ENCODE assay signal across 9 cellular contexts in the genomic region with DNA sequence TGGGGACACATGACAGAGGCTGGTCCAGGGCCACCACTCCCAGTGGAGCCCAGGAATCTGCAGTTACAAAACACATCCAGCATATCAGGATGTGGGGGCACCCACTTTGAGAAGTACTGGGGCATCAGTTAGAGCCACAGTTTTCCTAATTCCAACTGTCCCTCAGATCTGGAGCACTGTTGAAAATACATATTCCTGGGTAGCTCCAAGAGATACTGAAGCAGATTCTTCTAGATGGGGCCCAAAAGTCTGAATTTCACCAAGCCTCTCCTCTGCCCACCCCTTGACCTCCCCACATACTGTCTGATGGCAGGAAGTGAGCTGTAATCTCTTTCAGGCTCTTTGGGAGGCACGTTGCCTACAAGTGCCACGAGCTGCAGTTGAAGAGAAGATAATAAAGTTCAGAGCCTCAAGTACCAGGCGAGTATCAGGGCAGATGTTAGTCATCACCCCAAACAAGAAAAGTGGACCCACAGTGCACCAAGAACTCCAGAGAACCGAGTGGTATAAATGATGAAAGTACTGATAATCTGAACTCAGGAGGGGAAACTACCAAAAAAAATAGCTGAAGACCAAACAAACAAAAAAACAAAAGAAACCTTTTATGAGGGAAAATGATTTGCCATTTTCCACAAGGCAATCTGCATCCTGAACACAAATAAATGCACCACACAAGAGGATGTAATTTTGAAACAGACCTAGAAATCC.
DNase-seq lines count a peak whose midpoint lies in the region; ATAC-seq lines count a peak whose summit lies in the region.
"Had no signal": no experiment of that assay in that cellular context is flagged by ENCODE, and none has a peak within 500 bp of the region (broad histone marks: within the 10 kb centered on the region; RNA-seq: fewer than 3 reads in every experiment).

No MANE protein-coding gene starts in this region.

- peak overlapping the region in 7 of 10 donors; percentile 3 to 58 (median 11) for H3K27ac Mint-ChIP-seq in naive thymus-derived CD8-positive, alpha-beta T cell

- POLR2A ChIA-PET in naive thymus-derived CD8-positive, alpha-beta T cell (lab: Charles Lee), result interaction anchor here (0.7 to 1.3 kb wide), 2 partner anchors 12 to 53 kb away, joined by 3 read pairs; no protein-coding TSS in a partner anchor

- in situ Hi-C loops in G401 (cut with HindIII; ENCODE audit: low sequenced_read_pairs), result no loop called here

- H3K36me3 Mint-ChIP-seq in naive thymus-derived CD8-positive, alpha-beta T cell, result no peaks in the 10 kb centered on the region

- H3K9me3 Mint-ChIP-seq in naive thymus-derived CD8-positive, alpha-beta T cell, result no peaks in the 10 kb centered on the region

- DNase-seq in NCI-H1417 (lab: John Stamatoyannopoulos, UW) (peak in 2 of 3 experiments; percentile 76 to 85), NCI-H1417 treated with DMSO at 0.1 percent for 48 hours (lab: John Stamatoyannopoulos, UW) (no peak), OCI-M1 (lab: John Stamatoyannopoulos, UW) (peak; percentile 62), G401 (ENCODE audit: low spot score) (no peak), AML-193 (lab: John Stamatoyannopoulos, UW) (no peak), NCI-H526 treated with DMSO at 0.1 percent for 48 hours (lab: John Stamatoyannopoulos, UW) (no peak)
- DNase-seq in naive thymus-derived CD8-positive, alpha-beta T cell, result no peak

- ATAC-seq in HG02798 (IDR thresholded peaks at IDR 0.05; ENCODE audit: poor library complexity, unreplicated experiment), result peak; percentile 37
- ATAC-seq in naive thymus-derived CD8-positive, alpha-beta T cell, result peak in 1 of 2 donors; percentile 25
- ATAC-seq: A549 had no signal

- H3K4me1 Mint-ChIP-seq in naive thymus-derived CD8-positive, alpha-beta T cell, result peaks cover 6 to 21% (median 17%) of the 10 kb centered on the region in 4 donors

- peak overlapping the region in 8 of 10 donors; percentile 16 to 60 (median 33) for H3K4me3 Mint-ChIP-seq in naive thymus-derived CD8-positive, alpha-beta T cell

- H3K27me3 Mint-ChIP-seq in naive thymus-derived CD8-positive, alpha-beta T cell, result peaks cover 0 to 15% (median 3%) of the 10 kb centered on the region in 5 donors

Comparison
In these comparisons a context has a peak if more than half of its experiments do, and no peak if none do; other contexts are left out.
1. DNase-seq: peak in NCI-H1417 (2 of 3) and OCI-M1 (single experiment); none in NCI-H1417 treated with DMSO at 0.1 percent for 48 hours (single experiment), naive thymus-derived CD8-positive, alpha-beta T cell (0 of 10), G401 (single experiment), AML-193 (0 of 2) and NCI-H526 treated with DMSO at 0.1 percent for 48 hours (single experiment).